14 cellular contexts compared by ENCODE assay signal in the genomic region with DNA sequence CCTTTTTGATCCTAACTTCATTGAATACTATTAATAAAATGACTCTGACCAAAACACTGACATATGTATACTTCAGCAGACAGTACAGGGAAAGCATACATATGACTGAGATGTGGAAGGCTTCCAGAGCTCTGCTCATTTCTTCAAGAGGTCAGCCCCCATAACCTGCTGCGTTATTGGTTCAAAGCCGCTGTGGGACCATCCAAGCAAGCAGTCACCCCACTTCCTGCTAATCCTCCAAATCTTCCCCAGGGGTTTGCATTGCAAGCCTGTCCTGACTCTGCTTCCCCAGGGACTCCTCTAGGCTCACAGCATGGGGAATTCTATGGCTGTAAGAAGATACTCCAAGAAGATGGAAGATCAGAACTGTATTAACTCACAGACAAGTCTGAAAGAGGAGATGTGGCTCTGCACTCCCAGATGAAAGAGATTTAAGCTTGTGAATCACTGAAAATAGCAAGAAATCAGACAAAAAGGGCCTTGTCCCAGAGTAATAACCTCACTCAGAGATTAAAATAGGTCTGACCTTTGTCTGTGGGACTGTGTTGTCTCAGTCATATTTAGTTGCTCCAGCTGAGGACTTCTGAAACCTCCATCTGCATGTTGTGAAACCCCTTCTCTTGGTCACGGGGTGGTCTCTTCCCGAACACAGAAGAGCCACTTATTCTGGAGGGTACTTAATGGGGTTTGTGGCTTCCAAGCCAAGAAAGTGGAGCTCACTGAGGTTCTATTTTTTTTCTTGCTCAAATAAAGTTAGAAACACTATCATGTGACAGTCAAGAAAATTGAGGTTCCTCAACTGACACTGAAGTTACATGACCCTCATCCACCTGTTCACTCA.
A peak's percentile ranks its signal among the peaks of the same experiment; 100 is the strongest.
DNase-seq lines count a peak whose midpoint lies in the region; ATAC-seq and TF ChIP-seq lines count a peak whose summit lies in the region.
"Had no signal": no experiment of that assay in that cellular context is flagged by ENCODE, and none has a peak within 500 bp of the region (broad histone marks: within the 10 kb centered on the region; RNA-seq: fewer than 3 reads in every experiment).

No MANE protein-coding gene starts in this region.

- H3K4me3 ChIP-seq in GM06990 (replicated peaks; ENCODE audit: low read depth, low read length) (no peak overlapping the region), MM.1S (ENCODE audit: low read length) (no peak overlapping the region)
- H3K4me3 ChIP-seq: cardiac muscle cell, left ventricle myocardium inferior, SK-N-MC had no signal

- no peaks in the 10 kb centered on the region for H3K36me3 ChIP-seq in GM06990 (ENCODE audit: control insufficient read depth, insufficient read depth, low read length)
- no peaks in the 10 kb centered on the region for H3K36me3 ChIP-seq in MM.1S (replicated peaks; ENCODE audit: insufficient read depth, low read length)
- H3K36me3 ChIP-seq: cardiac muscle cell, left ventricle myocardium inferior had no signal

- H2BK12ac ChIP-seq in H9 (ENCODE audit: insufficient read length, low read depth, low read length), result no peak overlapping the region

- H4K20me1 ChIP-seq in MM.1S (ENCODE audit: insufficient read depth, low read length) (no peaks in the 10 kb centered on the region), H9 (ENCODE audit: control insufficient read depth, insufficient read depth, insufficient read length) (no peaks in the 10 kb centered on the region)

- H2BK5ac ChIP-seq in H9 (ENCODE audit: insufficient read length, low read length), result no peak overlapping the region

- H3K36me3 Mint-ChIP-seq in H9 (ENCODE audit: insufficient read depth in 1 of 3, low read depth in 3 of 3), result no peaks in the 10 kb centered on the region

- H3K23ac ChIP-seq in H9 (ENCODE audit: insufficient read length, low read depth, low read length), result no peak overlapping the region

- no peak overlapping the region for H2BK120ac ChIP-seq in H9 (ENCODE audit: low read depth, low read length, poor library complexity, severe bottlenecking)

- no peak overlapping the region for H3K56ac ChIP-seq in H9 (ENCODE audit: insufficient read length, low read depth, low read length)

- POLR2A ChIA-PET in RWPE1 (lab: Yijun Ruan, JAX; ENCODE audit: low non-redundant PET), result no interaction called here

- H3K14ac ChIP-seq in H9 (ENCODE audit: insufficient read depth, low read length), result no peak overlapping the region

- no peak overlapping the region for H2BK20ac ChIP-seq in H9 (ENCODE audit: low read depth, low read length, poor library complexity, severe bottlenecking)

- ATAC-seq in GM19351 (IDR thresholded peaks at IDR 0.05; ENCODE audit: unreplicated experiment), result peak; percentile 84
- peak; percentile 84 for ATAC-seq in HG02870 (IDR thresholded peaks at IDR 0.05; ENCODE audit: unreplicated experiment)
- ATAC-seq: stimulated activated naive CD8-positive, alpha-beta T cell treated with anti-CD3 and anti-CD28 coated beads, Interleukin-15, amount 100 ng/mL, for 72 hours had no signal

- no peak overlapping the region for H3K4ac ChIP-seq in H9 (ENCODE audit: low read depth, low read length)

- H3K4me3 Mint-ChIP-seq in H9, result no peak overlapping the region
- H3K4me3 Mint-ChIP-seq: stimulated activated naive CD8-positive, alpha-beta T cell treated with anti-CD3 and anti-CD28 coated beads, Interleukin-15, amount 100 ng/mL, for 72 hours had no signal

- no peaks in the 10 kb centered on the region for H3K23me2 ChIP-seq in H9 (ENCODE audit: insufficient read length, low read depth, low read length, poor library complexity, severe bottlenecking)

- H3K27me3 Mint-ChIP-seq in H9 (ENCODE audit: low read depth), result no peaks in the 10 kb centered on the region
- H3K27me3 Mint-ChIP-seq: stimulated activated naive CD8-positive, alpha-beta T cell treated with anti-CD3 and anti-CD28 coated beads, Interleukin-15, amount 100 ng/mL, for 72 hours had no signal

- H3K9me3 ChIP-seq in MM.1S (replicated peaks; ENCODE audit: insufficient read depth, low read length), result no peaks in the 10 kb centered on the region
- no peaks in the 10 kb centered on the region for H3K9me3 ChIP-seq in H9 (ENCODE audit: control insufficient read depth, low read depth, low read length)

- no peaks in the 10 kb centered on the region for H3K79me1 ChIP-seq in H9 (ENCODE audit: insufficient read depth, low read depth, low read length, poor library complexity, severe bottlenecking)

- H3K27ac Mint-ChIP-seq in H9, result no peak overlapping the region; a peak in 1 of 7 replicates
- H3K27ac Mint-ChIP-seq: stimulated activated naive CD8-positive, alpha-beta T cell treated with anti-CD3 and anti-CD28 coated beads, Interleukin-15, amount 100 ng/mL, for 72 hours had no signal

- no peak for TF ChIP-seq CTCF in GM06990 (IDR thresholded peaks at IDR 0.05; ENCODE audit: insufficient read depth, low read length, poor library complexity, severe bottlenecking)
- TF ChIP-seq CTCF in MM.1S (IDR thresholded peaks at IDR 0.05; ENCODE audit: low read length), result no peak
- TF ChIP-seq CTCF in RWPE1 (conservative IDR thresholded peaks at IDR 0.05; ENCODE audit: low read depth), result no peak
- TF ChIP-seq CTCF in H9 (conservative IDR thresholded peaks at IDR 0.05), result no peak

- DNase-seq in GM06990 (ENCODE audit: extremely low read depth, insufficient read length), result peak; percentile 44
- DNase-seq in MM.1S, result peak; percentile 74
- no peak for DNase-seq in NK-92 treated with Interleukin-12 subunit alpha and Interleukin-12 subunit beta, amount 100 ng/mL, for 24 hours (lab: John Stamatoyannopoulos, UW)
- no peak for DNase-seq in RWPE1 (ENCODE audit: low spot score)
- no peak for DNase-seq in midbrain (lab: John Stamatoyannopoulos, UW)
- no peak for DNase-seq in H9
- DNase-seq: C1 segment of cervical spinal cord; left ventricle myocardium inferior; NCI-H1092; stimulated activated naive CD8-positive, alpha-beta T cell treated with anti-CD3 and anti-CD28 coated beads, Interleukin-15, amount 100 ng/mL, for 72 hours had no signal

- no peaks in the 10 kb centered on the region for H3K79me2 ChIP-seq in MM.1S (ENCODE audit: low read length)
- no peaks in the 10 kb centered on the region for H3K79me2 ChIP-seq in H9 (ENCODE audit: insufficient read depth, low read length)

- no peak overlapping the region for H2AK5ac ChIP-seq in H9 (ENCODE audit: insufficient read length, low read length)

- H4K5ac ChIP-seq in H9 (ENCODE audit: insufficient read length, low read depth, low read length), result no peak overlapping the region

- H3K18ac ChIP-seq in H9 (ENCODE audit: insufficient read length, low read depth, low read length), result no peak overlapping the region

- no peaks in the 10 kb centered on the region for H3K9me2 ChIP-seq in MM.1S (replicated peaks; ENCODE audit: insufficient read depth, low read length)

- CTCF ChIA-PET in RWPE1 (lab: Yijun Ruan, JAX), result interaction anchor here (0.5 to 0.6 kb wide), 2 partner anchors 21 to 32 kb away, joined by 6 to 9 read pairs; no protein-coding TSS in a partner anchor

- no peak overlapping the region for H4K91ac ChIP-seq in H9 (ENCODE audit: insufficient read length, low read depth, low read length)

- no peaks in the 10 kb centered on the region for H3K9me3 Mint-ChIP-seq in H9
- H3K9me3 Mint-ChIP-seq: stimulated activated naive CD8-positive, alpha-beta T cell treated with anti-CD3 and anti-CD28 coated beads, Interleukin-15, amount 100 ng/mL, for 72 hours had no signal

- no peaks in the 10 kb centered on the region for H3K4me1 Mint-ChIP-seq in H9
- H3K4me1 Mint-ChIP-seq: stimulated activated naive CD8-positive, alpha-beta T cell treated with anti-CD3 and anti-CD28 coated beads, Interleukin-15, amount 100 ng/mL, for 72 hours had no signal

- no peak overlapping the region for H2BK15ac ChIP-seq in H9 (ENCODE audit: low read depth, low read length)

- no peaks in the 10 kb centered on the region for H3K27me3 ChIP-seq in GM06990 (replicated peaks; ENCODE audit: control insufficient read depth, insufficient read depth, low read length)
- no peaks in the 10 kb centered on the region for H3K27me3 ChIP-seq in MM.1S (replicated peaks; ENCODE audit: insufficient read depth, low read length)
- H3K27me3 ChIP-seq in H9 (ENCODE audit: insufficient read depth, low read length), result no peaks in the 10 kb centered on the region

- peaks cover 18% of the 10 kb centered on the region for H3F3A ChIP-seq in MM.1S (ENCODE audit: insufficient read depth, low read length)

- H2AFZ ChIP-seq in MM.1S (ENCODE audit: low read length), result peak overlapping the region; percentile 51
- H2AFZ ChIP-seq in H9 (ENCODE audit: low read length), result no peak overlapping the region

- H3K4me2 ChIP-seq in MM.1S (ENCODE audit: low read depth, low read length) (peak overlapping the region; percentile 62), H9 (ENCODE audit: insufficient read depth, insufficient read length, low read length) (no peak overlapping the region)

- H3K9ac ChIP-seq in MM.1S (ENCODE audit: low read length) (peak overlapping the region; percentile 25; the same call in 1 of the 2 replicates), H9 (ENCODE audit: extremely low read depth, insufficient read length, low read length) (no peak overlapping the region)

- H3K4me1 ChIP-seq in MM.1S (ENCODE audit: low read length) (peaks cover 33% of the 10 kb centered on the region), H9 (ENCODE audit: insufficient read depth, low read length) (no peaks in the 10 kb centered on the region)
- H3K4me1 ChIP-seq: left ventricle myocardium inferior had no signal

- no peak overlapping the region for H3T11ph ChIP-seq in H9 (ENCODE audit: low read length)

- H3K27ac ChIP-seq in MM.1S (ENCODE audit: low read length), result peak overlapping the region; percentile 81
- H3K27ac ChIP-seq in RWPE1, result no peak overlapping the region
- no peak overlapping the region for H3K27ac ChIP-seq in H9 (ENCODE audit: insufficient read length, low read depth, low read length)
- H3K27ac ChIP-seq: cardiac muscle cell, left ventricle myocardium inferior, SK-N-MC had no signal

- no peak overlapping the region for H4K8ac ChIP-seq in H9 (replicated peaks; ENCODE audit: insufficient read length, low read depth, low read length)

- no CpG with 5 or more reads among the region's 4 CpGs for WGBS in H9 (ENCODE audit: extremely low coverage, insufficient read length, low lambda C conversion rate)

Comparison
In these comparisons a context has a peak if more than half of its experiments do, and no peak if none do; other contexts are left out.
1. DNase-seq: peak in GM06990 (single experiment) and MM.1S (single experiment); none in NK-92 treated with Interleukin-12 subunit alpha and Interleukin-12 subunit beta, amount 100 ng/mL, for 24 hours (single experiment), RWPE1 (single experiment), midbrain (single experiment) and H9 (single experiment).